Comparison of ENCODE assay signal across 1 cellular context in the genomic region with DNA sequence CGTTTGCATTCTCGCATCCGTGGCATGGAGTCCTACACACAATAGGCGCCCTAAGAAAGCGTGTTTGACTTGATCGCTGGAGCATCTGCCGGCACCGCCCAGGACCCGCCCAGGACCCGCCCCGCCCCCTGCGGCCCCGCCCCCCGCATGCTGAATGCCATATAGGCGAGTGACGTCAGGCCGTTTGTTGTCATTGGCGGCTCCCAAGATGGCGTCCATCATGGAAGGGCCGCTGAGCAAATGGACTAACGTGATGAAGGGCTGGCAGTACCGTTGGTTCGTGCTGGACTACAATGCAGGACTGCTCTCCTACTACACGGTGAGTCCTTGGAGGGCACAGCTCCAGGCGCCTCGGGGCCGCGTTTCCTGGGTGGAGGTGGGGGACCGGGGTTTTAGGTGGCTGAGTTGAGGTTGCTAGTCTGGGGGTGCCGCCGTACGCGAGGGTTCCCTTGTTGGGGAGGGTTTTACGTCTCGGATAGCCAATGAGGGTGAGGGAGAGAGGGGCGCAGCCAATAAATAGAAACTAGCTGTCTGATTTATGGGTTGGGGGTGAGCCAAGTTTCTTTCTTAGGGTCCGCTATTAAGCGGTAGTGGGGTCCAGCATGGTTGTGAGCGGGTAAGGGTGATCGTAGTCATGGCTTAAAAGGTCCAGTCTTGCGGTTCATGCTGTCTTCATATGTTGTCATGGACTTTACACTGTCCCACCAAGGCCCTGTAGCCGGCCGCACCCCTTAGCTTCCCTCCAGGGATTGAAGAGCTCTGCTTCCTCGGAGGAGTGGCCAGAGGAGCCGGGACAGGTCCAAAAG.
TF ChIP-seq lines count a peak whose summit lies in the region.

A gene with protein sequence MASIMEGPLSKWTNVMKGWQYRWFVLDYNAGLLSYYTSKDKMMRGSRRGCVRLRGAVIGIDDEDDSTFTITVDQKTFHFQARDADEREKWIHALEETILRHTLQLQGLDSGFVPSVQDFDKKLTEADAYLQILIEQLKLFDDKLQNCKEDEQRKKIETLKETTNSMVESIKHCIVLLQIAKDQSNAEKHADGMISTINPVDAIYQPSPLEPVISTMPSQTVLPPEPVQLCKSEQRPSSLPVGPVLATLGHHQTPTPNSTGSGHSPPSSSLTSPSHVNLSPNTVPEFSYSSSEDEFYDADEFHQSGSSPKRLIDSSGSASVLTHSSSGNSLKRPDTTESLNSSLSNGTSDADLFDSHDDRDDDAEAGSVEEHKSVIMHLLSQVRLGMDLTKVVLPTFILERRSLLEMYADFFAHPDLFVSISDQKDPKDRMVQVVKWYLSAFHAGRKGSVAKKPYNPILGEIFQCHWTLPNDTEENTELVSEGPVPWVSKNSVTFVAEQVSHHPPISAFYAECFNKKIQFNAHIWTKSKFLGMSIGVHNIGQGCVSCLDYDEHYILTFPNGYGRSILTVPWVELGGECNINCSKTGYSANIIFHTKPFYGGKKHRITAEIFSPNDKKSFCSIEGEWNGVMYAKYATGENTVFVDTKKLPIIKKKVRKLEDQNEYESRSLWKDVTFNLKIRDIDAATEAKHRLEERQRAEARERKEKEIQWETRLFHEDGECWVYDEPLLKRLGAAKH (plus strand): TSS at position 190 of the 806 bp plus-strand sequence. CDS start 19 bp downstream, at position 209.

TF ChIP-seq in HepG2, 621 proteins besides CTCF, POLR2A, EP300 and RAD21 (continued from another document):
- TF ChIP-seq, protein P1, sequence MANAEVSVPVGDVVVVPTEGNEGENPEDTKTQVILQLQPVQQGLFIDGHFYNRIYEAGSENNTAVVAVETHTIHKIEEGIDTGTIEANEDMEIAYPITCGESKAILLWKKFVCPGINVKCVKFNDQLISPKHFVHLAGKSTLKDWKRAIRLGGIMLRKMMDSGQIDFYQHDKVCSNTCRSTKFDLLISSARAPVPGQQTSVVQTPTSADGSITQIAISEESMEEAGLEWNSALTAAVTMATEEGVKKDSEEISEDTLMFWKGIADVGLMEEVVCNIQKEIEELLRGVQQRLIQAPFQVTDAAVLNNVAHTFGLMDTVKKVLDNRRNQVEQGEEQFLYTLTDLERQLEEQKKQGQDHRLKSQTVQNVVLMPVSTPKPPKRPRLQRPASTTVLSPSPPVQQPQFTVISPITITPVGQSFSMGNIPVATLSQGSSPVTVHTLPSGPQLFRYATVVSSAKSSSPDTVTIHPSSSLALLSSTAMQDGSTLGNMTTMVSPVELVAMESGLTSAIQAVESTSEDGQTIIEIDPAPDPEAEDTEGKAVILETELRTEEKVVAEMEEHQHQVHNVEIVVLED (CRISPR knock-in tag; IDR thresholded peaks at IDR 0.05; ENCODE audit: borderline replicate concordance), result peak; percentile 56
- peak; percentile 32; the same call in 1 of the 2 replicates for TF ChIP-seq ZNF350 (CRISPR knock-in tag; IDR thresholded peaks at IDR 0.05; ENCODE audit: borderline replicate concordance, low read depth)
- peak; percentile 76 for TF ChIP-seq PHF8 (CRISPR knock-in tag; IDR thresholded peaks at IDR 0.05)
- TF ChIP-seq CAMTA2 (CRISPR knock-in tag; IDR thresholded peaks at IDR 0.05; ENCODE audit: borderline replicate concordance), result 0 out of 2 replicates have a peak, but pooled peaks have one; percentile 47
- TF ChIP-seq HOXA9 (CRISPR knock-in tag; IDR thresholded peaks at IDR 0.05; ENCODE audit: borderline replicate concordance), result peak; percentile 100
- 0 out of 2 replicates have a peak, but pooled peaks have one; percentile 32 for TF ChIP-seq NFRKB (IDR thresholded peaks at IDR 0.05)
- peak; percentile 52; the same call in 1 of the 2 replicates for TF ChIP-seq DR1 (CRISPR knock-in tag; IDR thresholded peaks at IDR 0.05)
- TF ChIP-seq TFDP1 (CRISPR knock-in tag; IDR thresholded peaks at IDR 0.05; ENCODE audit: borderline replicate concordance), result no peak
- TF ChIP-seq, protein P2, sequence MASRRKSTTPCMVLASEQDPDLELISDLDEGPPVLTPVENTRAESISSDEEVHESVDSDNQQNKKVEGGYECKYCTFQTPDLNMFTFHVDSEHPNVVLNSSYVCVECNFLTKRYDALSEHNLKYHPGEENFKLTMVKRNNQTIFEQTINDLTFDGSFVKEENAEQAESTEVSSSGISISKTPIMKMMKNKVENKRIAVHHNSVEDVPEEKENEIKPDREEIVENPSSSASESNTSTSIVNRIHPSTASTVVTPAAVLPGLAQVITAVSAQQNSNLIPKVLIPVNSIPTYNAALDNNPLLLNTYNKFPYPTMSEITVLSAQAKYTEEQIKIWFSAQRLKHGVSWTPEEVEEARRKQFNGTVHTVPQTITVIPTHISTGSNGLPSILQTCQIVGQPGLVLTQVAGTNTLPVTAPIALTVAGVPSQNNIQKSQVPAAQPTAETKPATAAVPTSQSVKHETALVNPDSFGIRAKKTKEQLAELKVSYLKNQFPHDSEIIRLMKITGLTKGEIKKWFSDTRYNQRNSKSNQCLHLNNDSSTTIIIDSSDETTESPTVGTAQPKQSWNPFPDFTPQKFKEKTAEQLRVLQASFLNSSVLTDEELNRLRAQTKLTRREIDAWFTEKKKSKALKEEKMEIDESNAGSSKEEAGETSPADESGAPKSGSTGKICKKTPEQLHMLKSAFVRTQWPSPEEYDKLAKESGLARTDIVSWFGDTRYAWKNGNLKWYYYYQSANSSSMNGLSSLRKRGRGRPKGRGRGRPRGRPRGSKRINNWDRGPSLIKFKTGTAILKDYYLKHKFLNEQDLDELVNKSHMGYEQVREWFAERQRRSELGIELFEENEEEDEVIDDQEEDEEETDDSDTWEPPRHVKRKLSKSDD (CRISPR knock-in tag; IDR thresholded peaks at IDR 0.05; ENCODE audit: low read depth), result peak; percentile 83; the same call in 1 of the 2 replicates
- TF ChIP-seq ZC3H13 (CRISPR knock-in tag; IDR thresholded peaks at IDR 0.05), result peak; percentile 24; the same call in 1 of the 2 replicates
- TF ChIP-seq ZNF460 (CRISPR knock-in tag; IDR thresholded peaks at IDR 0.05; ENCODE audit: borderline replicate concordance), result no peak
- peak; percentile 55; the same call in 1 of the 2 replicates for TF ChIP-seq TGIF2 (CRISPR knock-in tag; IDR thresholded peaks at IDR 0.05)
- 0 out of 2 replicates have a peak, but pooled peaks have one; percentile 48 for TF ChIP-seq ZNF678 (CRISPR knock-in tag; IDR thresholded peaks at IDR 0.05)
- TF ChIP-seq ZNF749 (CRISPR knock-in tag; IDR thresholded peaks at IDR 0.05; ENCODE audit: borderline replicate concordance), result peak; percentile 61; the same call in 1 of the 2 replicates
- TF ChIP-seq ZNF280D (CRISPR knock-in tag; IDR thresholded peaks at IDR 0.05), result peak; percentile 39; the same call in 1 of the 2 replicates
- TF ChIP-seq NFIC (IDR thresholded peaks at IDR 0.05; ENCODE audit: low read length), result no peak
- peak; percentile 60; the same call in 1 of the 2 replicates for TF ChIP-seq DMAP1 (CRISPR knock-in tag; IDR thresholded peaks at IDR 0.05)
- peak; percentile 56; the same call in 1 of the 2 replicates for TF ChIP-seq ZBTB21 (CRISPR knock-in tag; IDR thresholded peaks at IDR 0.05)
- peak; percentile 26; the same call in 1 of the 2 replicates for TF ChIP-seq PAXIP1 (CRISPR knock-in tag; conservative IDR thresholded peaks at IDR 0.05)
- 0 out of 2 replicates have a peak, but pooled peaks have one; percentile 42 for TF ChIP-seq KAT8 (CRISPR knock-in tag; IDR thresholded peaks at IDR 0.05)
- TF ChIP-seq POLR2AphosphoS5 (IDR thresholded peaks at IDR 0.05; ENCODE audit: low read depth, low read length), result peak; percentile 80
- peak; percentile 21; the same call in 1 of the 2 replicates for TF ChIP-seq MEIS2 (CRISPR knock-in tag; IDR thresholded peaks at IDR 0.05)
- peak; percentile 56 for TF ChIP-seq SP2 (CRISPR knock-in tag; IDR thresholded peaks at IDR 0.05)
- TF ChIP-seq AHR (CRISPR knock-in tag; IDR thresholded peaks at IDR 0.05), result peak; percentile 66; the same call in 1 of the 2 replicates
- 0 out of 2 replicates have a peak, but pooled peaks have one; percentile 13 for TF ChIP-seq ZNF777 (CRISPR knock-in tag; IDR thresholded peaks at IDR 0.05)
- no peak for TF ChIP-seq NONO (IDR thresholded peaks at IDR 0.05)
- TF ChIP-seq NONO (CRISPR knock-in tag; conservative IDR thresholded peaks at IDR 0.05), result peak; percentile 76; the same call in 1 of the 2 replicates
- TF ChIP-seq KMT2A (CRISPR knock-in tag; IDR thresholded peaks at IDR 0.05), result peak; percentile 33; the same call in 1 of the 2 replicates
- TF ChIP-seq ZNF234 (CRISPR knock-in tag; conservative IDR thresholded peaks at IDR 0.05), result no peak
- peak; percentile 91 for TF ChIP-seq HOXA3 (CRISPR knock-in tag; IDR thresholded peaks at IDR 0.05)
- TF ChIP-seq GATAD1 (CRISPR knock-in tag; IDR thresholded peaks at IDR 0.05), result peak; percentile 89
- no peak for TF ChIP-seq THYN1 (CRISPR knock-in tag; IDR thresholded peaks at IDR 0.05; ENCODE audit: borderline replicate concordance, low read depth)
TF ChIP-seq in HepG2: peak in this region for 89.
